Comparison of ENCODE assay signal across 19 cellular contexts in genomic region chr6:42220754-42221153, GRCh38. TPM values are rescaled to one million over a fixed set of nuclear protein-coding genes. Genes with fewer than 3 reads are reported as not detected.
DNase-seq lines count a peak whose midpoint lies in the region; ATAC-seq, FAIRE-seq and TF ChIP-seq lines count a peak whose summit lies in the region.
"Had no signal": no experiment of that assay in that cellular context is flagged by ENCODE, and none has a peak within 500 bp of the region (broad histone marks: within the 10 kb centered on the region; RNA-seq: fewer than 3 reads in every experiment).

No MANE protein-coding gene starts in this region.

- CTCF ChIA-PET in activated naive CD4-positive, alpha-beta T cell treated with anti-CD3 and anti-CD28 coated beads for 36 hours (lab: Charles Lee) = no interaction called here
- CTCF ChIA-PET in GM12878 (lab: Yijun Ruan, JAX) = interaction anchor here (0.8 kb wide), 1 partner anchor 327 kb away, joined by 3 read pairs; no protein-coding TSS in a partner anchor

- no peaks in the 10 kb centered on the region for H3K27me3 ChIP-seq in Karpas-422 (ENCODE audit: low read length)
- H3K27me3 ChIP-seq in GM12878 (replicated peaks in 1 of 2; ENCODE audit: control insufficient read depth in 2 of 2, insufficient read depth in 2 of 2, low read length in 1 of 2) = no peaks in the 10 kb centered on the region

- H3K9me3 ChIP-seq in Karpas-422 (ENCODE audit: low read length) = no peaks in the 10 kb centered on the region
- no peaks in the 10 kb centered on the region for H3K9me3 ChIP-seq in GM12878 (replicated peaks; ENCODE audit: control insufficient read depth, insufficient read depth, low read length)
- H3K9me3 ChIP-seq: Caco-2, SK-N-SH had no signal

- H3K4me2 ChIP-seq in Karpas-422 (ENCODE audit: low read depth, low read length, poor library complexity, severe bottlenecking) (no peak overlapping the region), GM12878 (ENCODE audit: control insufficient read depth, insufficient read depth) (no peak overlapping the region)
- H3K4me2 ChIP-seq: SK-N-SH had no signal

- RAD21 ChIA-PET in GM12878 (lab: Charles Lee; ENCODE audit: unreplicated experiment) = no interaction called here

- TF ChIP-seq CTCF in GM12878 (IDR thresholded peaks at IDR 0.05 in 2 of 3, conservative IDR thresholded peaks at IDR 0.05 in 1 of 3; ENCODE audit: control insufficient read depth in 2 of 3, extremely low read depth in 1 of 3, insufficient read depth in 1 of 3, low read depth in 3 of 3, low read length in 3 of 3) (no peak), type B pancreatic cell (conservative IDR thresholded peaks at IDR 0.05) (no peak)

- H2AFZ ChIP-seq in Karpas-422 (ENCODE audit: low read length) (peak overlapping the region; percentile 63; the same call in 1 of the 2 replicates), GM12878 (ENCODE audit: control insufficient read depth, low read depth, low read length) (no peak overlapping the region)

- POLR2A ChIA-PET in GM12878 (lab: Charles Lee) = no interaction called here

- H3K79me2 ChIP-seq in Karpas-422 (ENCODE audit: low read length) = peaks cover 17% of the 10 kb centered on the region
- H3K79me2 ChIP-seq in GM12878 (ENCODE audit: control insufficient read depth, insufficient read depth, low read length) = peaks cover 12% of the 10 kb centered on the region

- no peaks in the 10 kb centered on the region for H3K9me2 ChIP-seq in Karpas-422 (replicated peaks; ENCODE audit: insufficient read depth, low read length)
- H3K9me2 ChIP-seq: SK-N-SH had no signal

- H3K4me1 ChIP-seq in Karpas-422 (ENCODE audit: low read length) = peaks cover 33% of the 10 kb centered on the region
- peaks cover 3% of the 10 kb centered on the region; the same call in 1 of the 2 replicates for H3K4me1 ChIP-seq in GM12878 (ENCODE audit: control insufficient read depth, insufficient read depth, low read length)

- peak; percentile 33 for DNase-seq in activated naive CD4-positive, alpha-beta T cell treated with anti-CD3 and anti-CD28 coated beads for 36 hours
- no peak for DNase-seq in activated naive CD4-positive, alpha-beta T cell (lab: John Stamatoyannopoulos, UW)
- DNase-seq in Karpas-422 (no peak), GM12878 (ENCODE audit: low read depth, low spot score) (no peak), type B pancreatic cell (ENCODE audit: extremely low spot score, unreplicated experiment) (no peak), SKM-1 treated with dmso at 0.1 percent for 144 hours (lab: John Stamatoyannopoulos, UW; ENCODE audit: unreplicated experiment) (no peak), NAMALWA (ENCODE audit: low spot score) (no peak)
- DNase-seq: H7; MV-4-11; NCI-H1417 treated with DMSO at 0.1 percent for 48 hours; NCI-H1930; NCI-H2171; NCI-H446 treated with DMSO at 0.1 percent for 48 hours; NK-92 treated with Interleukin-12 subunit alpha and Interleukin-12 subunit beta, amount 100 ng/mL, for 24 hours; OCI-M1; SK-N-SH had no signal

- H3K4me3 ChIP-seq in Karpas-422 (ENCODE audit: low read length) (no peak overlapping the region), GM12878 (no peak overlapping the region)

- no peak overlapping the region for H3K27ac ChIP-seq in Karpas-422 (ENCODE audit: low read length)
- no peak overlapping the region for H3K27ac ChIP-seq in GM12878 (ENCODE audit: control insufficient read depth, insufficient read depth)

- no peaks in the 10 kb centered on the region for H3K36me3 ChIP-seq in Karpas-422 (ENCODE audit: insufficient read depth, low read length)
- no peaks in the 10 kb centered on the region for H3K36me3 ChIP-seq in GM12878 (ENCODE audit: control insufficient read depth in 2 of 2, insufficient read depth in 2 of 2, low read length in 1 of 2)

- no peaks in the 10 kb centered on the region for H3K27me3 Mint-ChIP-seq in activated naive CD4-positive, alpha-beta T cell treated with anti-CD3 and anti-CD28 coated beads for 36 hours (ENCODE audit: low read depth)
- no peaks in the 10 kb centered on the region for H3K27me3 Mint-ChIP-seq in type B pancreatic cell
- H3K27me3 Mint-ChIP-seq: IgD-negative memory B cell had no signal

- no peak for TF ChIP-seq RAD21 in GM12878 (IDR thresholded peaks at IDR 0.05; ENCODE audit: insufficient read depth, low read depth, low read length)

- no peak for TF ChIP-seq EP300 in GM12878 (IDR thresholded peaks at IDR 0.05; ENCODE audit: borderline replicate concordance in 1 of 2, control insufficient read depth in 1 of 2, low read depth in 2 of 2, low read length in 2 of 2)

- no peaks in the 10 kb centered on the region for H3K9me3 Mint-ChIP-seq in activated naive CD4-positive, alpha-beta T cell treated with anti-CD3 and anti-CD28 coated beads for 36 hours
- no peaks in the 10 kb centered on the region for H3K9me3 Mint-ChIP-seq in type B pancreatic cell
- H3K9me3 Mint-ChIP-seq: IgD-negative memory B cell had no signal

- intact Hi-C loops in activated naive CD4-positive, alpha-beta T cell treated with anti-CD3 and anti-CD28 coated beads for 36 hours (cut with micrococcal nuclease) = no loop called here
- intact Hi-C loops in GM12878 (cut with micrococcal nuclease; ENCODE audit: unreplicated experiment) = no loop called here

- H3K4me3 Mint-ChIP-seq in activated naive CD4-positive, alpha-beta T cell treated with anti-CD3 and anti-CD28 coated beads for 36 hours = no peak overlapping the region
- no peak overlapping the region for H3K4me3 Mint-ChIP-seq in type B pancreatic cell

- TF ChIP-seq POLR2A in GM12878 (IDR thresholded peaks at IDR 0.05; ENCODE audit: low read depth, low read length) = no peak

- H3K4me1 Mint-ChIP-seq in activated naive CD4-positive, alpha-beta T cell treated with anti-CD3 and anti-CD28 coated beads for 36 hours (ENCODE audit: low read depth) = peaks cover 42% of the 10 kb centered on the region
- peaks cover 10% of the 10 kb centered on the region for H3K4me1 Mint-ChIP-seq in type B pancreatic cell (ENCODE audit: unreplicated experiment)

- FAIRE-seq in GM12878 (lab: Jason Lieb, UNC) = no peak

- SMC1A ChIA-PET in GM12878 (lab: Charles Lee; ENCODE audit: uncharacterized antibody, unreplicated experiment) = no interaction called here

- peaks cover 3% of the 10 kb centered on the region for H3K36me3 Mint-ChIP-seq in activated naive CD4-positive, alpha-beta T cell treated with anti-CD3 and anti-CD28 coated beads for 36 hours (ENCODE audit: low read depth)
- H3K36me3 Mint-ChIP-seq in type B pancreatic cell = peaks cover 4% of the 10 kb centered on the region

- H4K20me1 ChIP-seq in Karpas-422 (ENCODE audit: insufficient read depth, low read depth, low read length) (no peaks in the 10 kb centered on the region), GM12878 (ENCODE audit: control insufficient read depth, insufficient read depth) (no peaks in the 10 kb centered on the region)

- H3K27ac Mint-ChIP-seq in activated naive CD4-positive, alpha-beta T cell treated with anti-CD3 and anti-CD28 coated beads for 36 hours = no peak overlapping the region
- H3K27ac Mint-ChIP-seq in type B pancreatic cell = peak overlapping the region; percentile 87

- BruUV-seq in GM12878 (replicated peaks; lab: Mats Ljungman, UMichigan) = no TSS peak

- no peak for ATAC-seq in GM12878

- WGBS in GM12878 (ENCODE audit: insufficient coverage, insufficient replicate concordance, low lambda C conversion rate, missing lambda C conversion rate) = 38% methylated on average over 7 of the region's 7 CpGs

- in situ Hi-C loops in GM12878 (cut with MboI) = no loop called here

- H3K9ac ChIP-seq in Karpas-422 (ENCODE audit: low read length) (no peak overlapping the region), GM12878 (ENCODE audit: control insufficient read depth, insufficient read depth, low read length) (no peak overlapping the region)
- H3K9ac ChIP-seq: SK-N-SH had no signal

RNA-seq across cellular contexts. Expression of gene MRPS10, which starts 3.1 kb away (rescaled TPM):
- total RNA-seq in activated naive CD4-positive, alpha-beta T cell treated with anti-CD3 and anti-CD28 coated beads for 36 hours = 10 to 100 TPM; 39.7 to 40.7 TPM
- total RNA-seq in Karpas-422 (2014; rRNA removed; shearing (Covaris generic); ENCODE audit: low replicate concordance) = 34.7 and 54.2 TPM in 2 replicates
- 31.4 and 32.3 TPM in 2 replicates for total RNA-seq in GM12878 (2013; cell fraction: nucleolus; rRNA removed)
- 35.4 and 41.7 TPM in 2 replicates for total RNA-seq in GM12878 (2014; rRNA removed)
- total RNA-seq in GM12878 (2014; rRNA removed; fragmentation: Illumina TruSeq; extraction: Trizol) = 48.3 and 49.2 TPM in 2 replicates
- total RNA-seq in GM12878 (2021) = 26.3 and 28.5 TPM in 2 replicates
- 11.5 TPM for polyA plus RNA-seq in GM12878 (2011; ENCODE audit: low read depth)
- polyA plus RNA-seq in GM12878 (2011; rRNA removed) = 49.0 and 63.6 TPM in 2 replicates
- 21.9 and 22.6 TPM in 2 replicates for polyA plus RNA-seq in GM12878 (2011; cell fraction: cytosol; rRNA removed)
- 9.2 and 10.4 TPM in 2 replicates for polyA plus RNA-seq in GM12878 (2011; cell fraction: nucleus; rRNA removed)
- 22.1 and 22.6 TPM in 2 replicates for polyA plus RNA-seq in GM12878 (2012)
- polyA plus RNA-seq in GM12878 (2014; fragmentation: Illumina TruSeq; extraction: Trizol) = 56.9 and 66.2 TPM in 2 replicates
- polyA plus RNA-seq in GM12878 (2014; fragmentation: Nextera tagmentation; extraction: Ambion mirVana) = 10 to 100 TPM; 70.4 to 83.3 TPM
- polyA plus RNA-seq in GM12878 (2014; rRNA removed) = 36.8 and 46.5 TPM in 2 replicates
- polyA plus RNA-seq in GM12878 (2016; fragmentation: Nextera tagmentation; extraction: Ambion mirVana) = 10 to 100 TPM; 56.6 to 58.5 TPM
- 12.9 and 16.2 TPM in 2 replicates for polyA minus RNA-seq in GM12878 (2011; rRNA and poly(A)+ RNA removed)
- 5.4 and 5.6 TPM in 2 replicates for polyA minus RNA-seq in GM12878 (2011; cell fraction: cytosol; rRNA and poly(A)+ RNA removed)
- 4.1 and 5.7 TPM in 2 replicates for polyA minus RNA-seq in GM12878 (2011; cell fraction: nucleus; rRNA and poly(A)+ RNA removed)
- total RNA-seq in type B pancreatic cell (ENCODE audit: low replicate concordance) = 27.3 and 29.0 TPM in 2 replicates

RNA-seq across cellular contexts. Expression of gene GUCA1B, which starts 26.0 kb away (rescaled TPM):
- 1 to 10 TPM; 2.5 to 2.7 TPM for total RNA-seq in activated naive CD4-positive, alpha-beta T cell treated with anti-CD3 and anti-CD28 coated beads for 36 hours
- total RNA-seq in Karpas-422 (2014; rRNA removed; shearing (Covaris generic); ENCODE audit: low replicate concordance) = not detected in 2 replicates
- total RNA-seq in GM12878 (2013; cell fraction: nucleolus; rRNA removed) = 2.9 TPM in 2 replicates
- 0.34 TPM in 1 of 2 replicates, not detected in the other for total RNA-seq in GM12878 (2014; rRNA removed)
- 0.45 and 0.69 TPM in 2 replicates for total RNA-seq in GM12878 (2014; rRNA removed; fragmentation: Illumina TruSeq; extraction: Trizol)
- 0.48 and 0.51 TPM in 2 replicates for total RNA-seq in GM12878 (2021)
- polyA plus RNA-seq in GM12878 (2011; ENCODE audit: low read depth) = not detected
- 0.40 and 0.41 TPM in 2 replicates for polyA plus RNA-seq in GM12878 (2011; rRNA removed)
- polyA plus RNA-seq in GM12878 (2011; cell fraction: cytosol; rRNA removed) = 0.31 and 0.42 TPM in 2 replicates
- 0.81 and 1.2 TPM in 2 replicates for polyA plus RNA-seq in GM12878 (2011; cell fraction: nucleus; rRNA removed)
- 0.10 and 0.28 TPM in 2 replicates for polyA plus RNA-seq in GM12878 (2012)
- 0.41 and 0.50 TPM in 2 replicates for polyA plus RNA-seq in GM12878 (2014; fragmentation: Illumina TruSeq; extraction: Trizol)
- polyA plus RNA-seq in GM12878 (2014; fragmentation: Nextera tagmentation; extraction: Ambion mirVana) = under 1 TPM in 1 of 2 experiments, not detected in 1; 0.05 TPM
- 0.23 and 0.35 TPM in 2 replicates for polyA plus RNA-seq in GM12878 (2014; rRNA removed)
- polyA plus RNA-seq in GM12878 (2016; fragmentation: Nextera tagmentation; extraction: Ambion mirVana) = not detected
- polyA minus RNA-seq in GM12878 (2011; rRNA and poly(A)+ RNA removed) = not detected in 2 replicates
- polyA minus RNA-seq in GM12878 (2011; cell fraction: cytosol; rRNA and poly(A)+ RNA removed) = 1.5 TPM in 1 of 2 replicates, not detected in the other
- polyA minus RNA-seq in GM12878 (2011; cell fraction: nucleus; rRNA and poly(A)+ RNA removed) = 0.24 TPM in 1 of 2 replicates, not detected in the other
- 0.67 and 1.1 TPM in 2 replicates for total RNA-seq in type B pancreatic cell (ENCODE audit: low replicate concordance)
- total RNA-seq: HT-29 had no signal

RNA-seq across cellular contexts. Expression of gene GUCA1A, which starts 47.6 kb away (rescaled TPM):
- not detected for total RNA-seq in activated naive CD4-positive, alpha-beta T cell treated with anti-CD3 and anti-CD28 coated beads for 36 hours
- not detected in 2 replicates for total RNA-seq in Karpas-422 (2014; rRNA removed; shearing (Covaris generic); ENCODE audit: low replicate concordance)
- not detected in 2 replicates for total RNA-seq in GM12878 (2013; cell fraction: nucleolus; rRNA removed)
- total RNA-seq in GM12878 (2014; rRNA removed) (not detected in 2 replicates), GM12878 (2014; rRNA removed; fragmentation: Illumina TruSeq; extraction: Trizol) (not detected in 2 replicates), GM12878 (2021) (not detected in 2 replicates), type B pancreatic cell (ENCODE audit: low replicate concordance) (0.41 and 0.57 TPM in 2 replicates)
- polyA plus RNA-seq in GM12878 (2011; ENCODE audit: low read depth) = not detected
- polyA plus RNA-seq in GM12878 (2011; rRNA removed) (not detected in 2 replicates), GM12878 (2014; fragmentation: Illumina TruSeq; extraction: Trizol) (not detected in 2 replicates), GM12878 (2014; fragmentation: Nextera tagmentation; extraction: Ambion mirVana) (not detected), GM12878 (2014; rRNA removed) (not detected in 2 replicates), GM12878 (2016; fragmentation: Nextera tagmentation; extraction: Ambion mirVana) (not detected)
- not detected in 2 replicates for polyA plus RNA-seq in GM12878 (2011; cell fraction: cytosol; rRNA removed)
- not detected in 2 replicates for polyA plus RNA-seq in GM12878 (2011; cell fraction: nucleus; rRNA removed)
- polyA plus RNA-seq in GM12878 (2012) = not detected in 2 replicates
- polyA minus RNA-seq in GM12878 (2011; rRNA and poly(A)+ RNA removed) = not detected in 2 replicates
- polyA minus RNA-seq in GM12878 (2011; cell fraction: cytosol; rRNA and poly(A)+ RNA removed) = not detected in 2 replicates
- polyA minus RNA-seq in GM12878 (2011; cell fraction: nucleus; rRNA and poly(A)+ RNA removed) = not detected in 2 replicates
- total RNA-seq: Caco-2, HT-29 had no signal
- polyA plus RNA-seq: IgD-negative memory B cell had no signal
